ENCODE assay signal across 2 cellular contexts in genomic region chr14:23115918-23116317, GRCh38.
TF ChIP-seq lines count a peak whose summit lies in the region.

No MANE protein-coding gene starts in this region.

TF ChIP-seq in IMR-90, 13 proteins besides CTCF, POLR2A, EP300 and RAD21:
- no peak for TF ChIP-seq MAFK (IDR thresholded peaks at IDR 0.05; ENCODE audit: low read depth, low read length)
- no peak for TF ChIP-seq ELK1 (IDR thresholded peaks at IDR 0.05; ENCODE audit: borderline replicate concordance, low read depth, low read length)
- TF ChIP-seq MXI1 (IDR thresholded peaks at IDR 0.05; ENCODE audit: borderline replicate concordance, low read depth, low read length) = no peak
- TF ChIP-seq BHLHE40 (IDR thresholded peaks at IDR 0.05; ENCODE audit: low read depth, low read length) = no peak
- no peak for TF ChIP-seq NFE2L2 (IDR thresholded peaks at IDR 0.05; ENCODE audit: low read depth, low read length)
- TF ChIP-seq FOS (IDR thresholded peaks at IDR 0.05; ENCODE audit: low read depth, low read length) = no peak
- no peak for TF ChIP-seq RFX5 (IDR thresholded peaks at IDR 0.05; ENCODE audit: low read depth, low read length)
- TF ChIP-seq MAZ (IDR thresholded peaks at IDR 0.05; ENCODE audit: borderline replicate concordance, low read depth, low read length) = no peak
- no peak for TF ChIP-seq CEBPB (IDR thresholded peaks at IDR 0.05; ENCODE audit: low read depth, low read length)
- TF ChIP-seq USF2 (IDR thresholded peaks at IDR 0.05; ENCODE audit: low read depth, low read length) = no peak
- no peak for TF ChIP-seq CHD1 (IDR thresholded peaks at IDR 0.05; ENCODE audit: low read depth, low read length)
- no peak for TF ChIP-seq SMC3 (IDR thresholded peaks at IDR 0.05; ENCODE audit: low read depth, low read length)
- TF ChIP-seq RCOR1 (IDR thresholded peaks at IDR 0.05; ENCODE audit: insufficient replicate concordance, low read length) = no peak

TF ChIP-seq in K562, 482 proteins besides CTCF, POLR2A, EP300 and RAD21:
- TF ChIP-seq USF1 (CRISPR knock-in tag; IDR thresholded peaks at IDR 0.05) (no peak), SMAD4 (CRISPR knock-in tag; conservative IDR thresholded peaks at IDR 0.05) (no peak), TCF3 (CRISPR knock-in tag; IDR thresholded peaks at IDR 0.05) (no peak), ZNF134 (CRISPR knock-in tag; conservative IDR thresholded peaks at IDR 0.05) (peak; percentile 76)
